In genomic region chr2:8634466-8635172, GRCh38 we compare ENCODE assay signal across 25 cellular contexts. TPM values are rescaled to one million over a fixed set of nuclear protein-coding genes. Genes with fewer than 3 reads are reported as not detected.
A peak's percentile ranks its signal among the peaks of the same experiment; 100 is the strongest.
DNase-seq lines count a peak whose midpoint lies in the region; ATAC-seq and TF ChIP-seq lines count a peak whose summit lies in the region.
"Had no signal": no experiment of that assay in that cellular context is flagged by ENCODE, and none has a peak within 500 bp of the region (broad histone marks: within the 10 kb centered on the region; RNA-seq: fewer than 3 reads in every experiment).

No MANE protein-coding gene starts in this region.

- no peaks in the 10 kb centered on the region for H3K9me3 ChIP-seq in spleen
- H3K9me3 ChIP-seq in sigmoid colon = no peaks in the 10 kb centered on the region
- H3K9me3 ChIP-seq: adrenal gland, heart left ventricle, thoracic aorta had no signal

- intact Hi-C loops in spleen (cut with DNase I; ENCODE audit: low total_unique reads) = no loop called here
- intact Hi-C loops in sigmoid colon (cut with DNase I) = no loop called here
- intact Hi-C loops in lower leg skin (cut with DNase I; ENCODE audit: low total_unique reads) = no loop called here

- no peak overlapping the region for H3K4me3 Mint-ChIP-seq in activated naive CD4-positive, alpha-beta T cell treated with anti-CD3 and anti-CD28 coated beads, Interleukin-2, amount 10 ng/mL, durations not matched to agents 7 days and 5 days
- no peak overlapping the region for H3K4me3 Mint-ChIP-seq in chondrocyte (ENCODE audit: unreplicated experiment)
- H3K4me3 Mint-ChIP-seq in nephron = peak overlapping the region in 1 of 3 experiments; percentile 0
- H3K4me3 Mint-ChIP-seq: activated CD4-positive, alpha-beta T cell treated with anti-CD3 and anti-CD28 coated beads, Interleukin-2, amount 10 ng/mL, durations not matched to agents 7 days and 5 days; activated T-cell treated with anti-CD3 and anti-CD28 coated beads, Interleukin-2, amount 50 U/mL, for 4 hours; CD4-positive, CD25-positive, alpha-beta regulatory T cell had no signal

- peak overlapping the region; percentile 5 to 60 for H3K27ac Mint-ChIP-seq in activated naive CD4-positive, alpha-beta T cell treated with anti-CD3 and anti-CD28 coated beads, Interleukin-2, amount 50 U/mL, for 72 hours
- no peak overlapping the region for H3K27ac Mint-ChIP-seq in activated naive CD4-positive, alpha-beta T cell treated with anti-CD3 and anti-CD28 coated beads, Interleukin-2, amount 10 ng/mL, durations not matched to agents 7 days and 5 days
- H3K27ac Mint-ChIP-seq in chondrocyte (ENCODE audit: unreplicated experiment) (no peak overlapping the region), nephron (peak overlapping the region; percentile 94 to 99 (median 99))
- H3K27ac Mint-ChIP-seq: activated CD4-positive, alpha-beta T cell treated with anti-CD3 and anti-CD28 coated beads, Interleukin-2, amount 10 ng/mL, durations not matched to agents 7 days and 5 days had no signal

- no peak for DNase-seq in activated naive CD4-positive, alpha-beta T cell treated with anti-CD3 and anti-CD28 coated beads, Interleukin-2, amount 50 U/mL, for 72 hours (ENCODE audit: low spot score in 2 of 2)
- no peak for DNase-seq in activated naive CD4-positive, alpha-beta T cell treated with anti-CD3 and anti-CD28 coated beads, Interleukin-2, amount 10 ng/mL, durations not matched to agents 7 days and 5 days
- peak; percentile 49 for DNase-seq in chondrocyte (ENCODE audit: low spot score)
- peak; percentile 50 for DNase-seq in spleen
- no peak for DNase-seq in sigmoid colon
- no peak for DNase-seq in lower leg skin (ENCODE audit: low spot score in 2 of 2)
- DNase-seq: activated CD4-positive, alpha-beta T cell treated with anti-CD3 and anti-CD28 coated beads, Interleukin-2, amount 10 ng/mL, durations not matched to agents 7 days and 5 days; activated naive CD4-positive, alpha-beta T cell; activated T-cell treated with anti-CD3 and anti-CD28 coated beads, Interleukin-2, amount 50 U/mL, for 4 hours; adrenal gland; CD4-positive, CD25-positive, alpha-beta regulatory T cell; effector CD4-positive, alpha-beta T cell; erythroblast; H7; heart left ventricle; NCI-H1417 treated with DMSO at 0.1 percent for 48 hours; NCI-H2081 treated with DMSO at 0.1 percent for 48 hours; NCI-H748 treated with DMSO at 0.1 percent for 48 hours; stimulated activated CD4-positive, alpha-beta T cell treated with anti-CD3 and anti-CD28 coated beads, Interleukin-12 subunit alpha, Interleukin-12 subunit beta, amount 100 ng/mL, for 4 hours; stimulated activated naive CD4-positive, alpha-beta T cell treated with Interleukin-2 at 50 U/mL for 16 hours had no signal

- no peak for TF ChIP-seq POLR2A in spleen (IDR thresholded peaks at IDR 0.05)
- TF ChIP-seq POLR2A in sigmoid colon (IDR thresholded peaks at IDR 0.05) = no peak
- no peak for TF ChIP-seq POLR2A in lower leg skin (IDR thresholded peaks at IDR 0.05)

- H3K36me3 Mint-ChIP-seq in activated naive CD4-positive, alpha-beta T cell treated with anti-CD3 and anti-CD28 coated beads, Interleukin-2, amount 50 U/mL, for 72 hours = no peaks in the 10 kb centered on the region
- no peaks in the 10 kb centered on the region for H3K36me3 Mint-ChIP-seq in activated naive CD4-positive, alpha-beta T cell treated with anti-CD3 and anti-CD28 coated beads, Interleukin-2, amount 10 ng/mL, durations not matched to agents 7 days and 5 days
- H3K36me3 Mint-ChIP-seq in chondrocyte (ENCODE audit: low read depth) = no peaks in the 10 kb centered on the region
- no peaks in the 10 kb centered on the region for H3K36me3 Mint-ChIP-seq in nephron (ENCODE audit: low read depth)
- H3K36me3 Mint-ChIP-seq: CD4-positive, CD25-positive, alpha-beta regulatory T cell had no signal

- H3K27ac ChIP-seq in spleen (peak overlapping the region in 4 of 8 donors; percentile 17 to 39 (median 34)), sigmoid colon (no peak overlapping the region)
- H3K27ac ChIP-seq: adrenal gland, heart left ventricle, KMS-11, thoracic aorta had no signal

- no peak for ATAC-seq in activated naive CD4-positive, alpha-beta T cell treated with anti-CD3 and anti-CD28 coated beads, Interleukin-2, amount 50 U/mL, for 72 hours
- no peak for ATAC-seq in HG03442 (IDR thresholded peaks at IDR 0.05; ENCODE audit: unreplicated experiment)
- ATAC-seq: activated T-cell treated with anti-CD3 and anti-CD28 coated beads, Interleukin-2, amount 50 U/mL, for 4 hours had no signal

- H3K27me3 Mint-ChIP-seq in activated naive CD4-positive, alpha-beta T cell treated with anti-CD3 and anti-CD28 coated beads, Interleukin-2, amount 10 ng/mL, durations not matched to agents 7 days and 5 days = peaks cover 31% of the 10 kb centered on the region
- H3K27me3 Mint-ChIP-seq in chondrocyte (ENCODE audit: low read depth) (no peaks in the 10 kb centered on the region), nephron (ENCODE audit: low read depth) (peaks cover 6% of the 10 kb centered on the region)
- H3K27me3 Mint-ChIP-seq: activated CD4-positive, alpha-beta T cell treated with anti-CD3 and anti-CD28 coated beads, Interleukin-2, amount 10 ng/mL, durations not matched to agents 7 days and 5 days had no signal

- TF ChIP-seq CTCF in chondrocyte (IDR thresholded peaks at IDR 0.05) (no peak), nephron (IDR thresholded peaks at IDR 0.05; ENCODE audit: unreplicated experiment in 3 of 3) (no peak), spleen (IDR thresholded peaks at IDR 0.05 in 8 of 11, conservative IDR thresholded peaks at IDR 0.05 in 3 of 11) (no peak), sigmoid colon (IDR thresholded peaks at IDR 0.05) (no peak), lower leg skin (IDR thresholded peaks at IDR 0.05) (no peak)

- no peaks in the 10 kb centered on the region for H3K9me3 Mint-ChIP-seq in activated naive CD4-positive, alpha-beta T cell treated with anti-CD3 and anti-CD28 coated beads, Interleukin-2, amount 50 U/mL, for 72 hours
- H3K9me3 Mint-ChIP-seq in activated naive CD4-positive, alpha-beta T cell treated with anti-CD3 and anti-CD28 coated beads, Interleukin-2, amount 10 ng/mL, durations not matched to agents 7 days and 5 days = no peaks in the 10 kb centered on the region
- H3K9me3 Mint-ChIP-seq in chondrocyte (ENCODE audit: low read depth) = no peaks in the 10 kb centered on the region
- no peaks in the 10 kb centered on the region for H3K9me3 Mint-ChIP-seq in nephron
- H3K9me3 Mint-ChIP-seq: activated CD4-positive, alpha-beta T cell treated with anti-CD3 and anti-CD28 coated beads, Interleukin-2, amount 10 ng/mL, durations not matched to agents 7 days and 5 days; activated T-cell treated with anti-CD3 and anti-CD28 coated beads, Interleukin-2, amount 50 U/mL, for 4 hours; CD4-positive, CD25-positive, alpha-beta regulatory T cell had no signal

- H3K27me3 ChIP-seq in spleen (replicated peaks in 1 of 7) = no peaks in the 10 kb centered on the region
- no peaks in the 10 kb centered on the region for H3K27me3 ChIP-seq in sigmoid colon
- H3K27me3 ChIP-seq: adrenal gland, brain microvascular endothelial cell, heart left ventricle had no signal

- H3K36me3 ChIP-seq in spleen = no peaks in the 10 kb centered on the region
- no peaks in the 10 kb centered on the region for H3K36me3 ChIP-seq in sigmoid colon
- H3K36me3 ChIP-seq: adrenal gland, brain microvascular endothelial cell, heart left ventricle, thoracic aorta had no signal

- H3K4me3 ChIP-seq in spleen (no peak overlapping the region), sigmoid colon (no peak overlapping the region), lower leg skin (ENCODE audit: low read depth, poor library complexity, severe bottlenecking) (no peak overlapping the region)
- H3K4me3 ChIP-seq: adrenal gland, heart left ventricle, thoracic aorta had no signal

- CTCF ChIA-PET in activated naive CD4-positive, alpha-beta T cell treated with anti-CD3 and anti-CD28 coated beads, Interleukin-2, amount 10 ng/mL, durations not matched to agents 7 days and 5 days (lab: Charles Lee) = interaction anchor here (0.6 kb wide), 1 partner anchor 699 kb away, joined by 5 read pairs; no protein-coding TSS in a partner anchor

- peaks cover 7% of the 10 kb centered on the region for H3K4me1 Mint-ChIP-seq in activated naive CD4-positive, alpha-beta T cell treated with anti-CD3 and anti-CD28 coated beads, Interleukin-2, amount 10 ng/mL, durations not matched to agents 7 days and 5 days
- H3K4me1 Mint-ChIP-seq in chondrocyte (ENCODE audit: low read depth) = peaks cover 27% of the 10 kb centered on the region
- peaks cover 58% of the 10 kb centered on the region for H3K4me1 Mint-ChIP-seq in nephron

- TF ChIP-seq EP300 in sigmoid colon (IDR thresholded peaks at IDR 0.05) = no peak

- WGBS in spleen, 5 donors = 88 to 93% (median 89%) methylated on average over 14 of the region's 14 CpGs
- WGBS in sigmoid colon, 2 donors = 95% methylated on average over 14 of the region's 14 CpGs
- 94 to 96% methylated on average over 14 of the region's 14 CpGs for WGBS in lower leg skin, 2 donors

- H3K4me1 ChIP-seq in spleen (peaks cover 0 to 21% (median 4%) of the 10 kb centered on the region in 6 donors), sigmoid colon (peaks cover 0 to 15% (median 12%) of the 10 kb centered on the region in 4 donors)
- H3K4me1 ChIP-seq: adrenal gland had no signal

RNA-seq across cellular contexts. Expression of gene ID2, which starts 47.2 kb away (rescaled TPM):
- 100 to 1,000 TPM in 1 of 2 donors, 10 to 100 TPM in 1; 42.8 to 272 TPM for total RNA-seq in activated naive CD4-positive, alpha-beta T cell treated with anti-CD3 and anti-CD28 coated beads, Interleukin-2, amount 50 U/mL, for 72 hours
- total RNA-seq in chondrocyte (23.1 to 50.5 TPM (median 23.2 TPM) in 3 replicates), spleen (100 to 1,000 TPM in 4 of 7 donors, 10 to 100 TPM in 3; 80.4 to 343 (median 109) TPM), sigmoid colon (100 to 1,000 TPM; 376 to 615 (median 527) TPM), lower leg skin (100 to 1,000 TPM; 120 to 271 (median 209) TPM)
- polyA plus RNA-seq in spleen (10 to 100 TPM; 42.8 to 73.9 (median 59.7) TPM), sigmoid colon (100 to 1,000 TPM; 154 to 306 (median 224) TPM)

Comparison
In these comparisons a context has a peak if more than half of its experiments do, and no peak if none do; other contexts are left out.
1. H3K27ac Mint-ChIP-seq: peak in activated naive CD4-positive, alpha-beta T cell treated with anti-CD3 and anti-CD28 coated beads, Interleukin-2, amount 50 U/mL, for 72 hours (2 of 2) and nephron (3 of 3); none in activated naive CD4-positive, alpha-beta T cell treated with anti-CD3 and anti-CD28 coated beads, Interleukin-2, amount 10 ng/mL, durations not matched to agents 7 days and 5 days (single experiment) and chondrocyte (single experiment).
2. DNase-seq: peak in chondrocyte (single experiment) and spleen (single experiment); none in activated naive CD4-positive, alpha-beta T cell treated with anti-CD3 and anti-CD28 coated beads, Interleukin-2, amount 50 U/mL, for 72 hours (0 of 2), activated naive CD4-positive, alpha-beta T cell treated with anti-CD3 and anti-CD28 coated beads, Interleukin-2, amount 10 ng/mL, durations not matched to agents 7 days and 5 days (single experiment), sigmoid colon (single experiment) and lower leg skin (0 of 2).